10 cellular contexts compared by ENCODE assay signal in the genomic region with DNA sequence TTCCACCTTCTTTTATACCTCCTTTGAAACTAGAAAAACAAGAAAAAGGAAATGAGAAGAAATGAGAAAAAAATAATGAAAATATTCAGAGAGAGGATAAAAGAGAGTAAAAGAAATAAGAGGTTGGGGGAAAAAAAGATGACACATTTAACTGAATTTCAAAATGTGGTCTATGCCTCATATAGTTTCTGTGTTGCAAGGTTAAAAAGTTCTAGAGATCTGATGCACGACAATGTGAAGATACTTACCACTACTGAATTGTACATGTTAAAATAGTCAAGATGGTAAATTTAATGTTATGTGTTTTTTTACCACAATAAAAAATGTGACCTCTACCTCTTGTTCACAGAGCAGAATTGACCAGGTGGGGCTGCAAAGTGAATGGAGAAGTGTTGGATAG.
"Had no signal": no experiment of that assay in that cellular context is flagged by ENCODE, and none has a peak within 500 bp of the region (broad histone marks: within the 10 kb centered on the region; RNA-seq: fewer than 3 reads in every experiment).

No MANE protein-coding gene starts in this region.

- H3K4me2 ChIP-seq: hepatocyte had no signal

- H3K27ac ChIP-seq: hepatocyte, parathyroid adenoma, thyroid gland had no signal

- H3K4me3 Mint-ChIP-seq: endodermal cell had no signal

- DNase-seq: activated CD4-positive, alpha-beta T cell treated with anti-CD3 and anti-CD28 coated beads, Interleukin-2, amount 50 U/mL, for 1 hour; activated CD8-positive, alpha-beta memory T cell treated with anti-CD3 and anti-CD28 coated beads, Interleukin-2, amount 50 U/mL, for 48 hours; activated gamma-delta T cell treated with Interleukin-2 at 50 U/mL for 16 hours; anterior cingulate cortex; SHP77 treated with DMSO at 0.1 percent for 48 hours; T1000 had no signal

- H3K4me1 ChIP-seq: parathyroid adenoma, thyroid gland had no signal

- H3K4me1 Mint-ChIP-seq: endodermal cell had no signal

- H3K4me3 ChIP-seq: hepatocyte, thyroid gland had no signal

- H3K79me2 ChIP-seq: hepatocyte, parathyroid adenoma had no signal

- H3K9me3 ChIP-seq: thyroid gland had no signal

- H3K9me3 Mint-ChIP-seq: endodermal cell had no signal

- H3K27ac Mint-ChIP-seq: endodermal cell had no signal

- H2AFZ ChIP-seq: hepatocyte, parathyroid adenoma had no signal

- H3K36me3 ChIP-seq: thyroid gland had no signal

- H3K27me3 ChIP-seq: thyroid gland had no signal
